Comparison of ENCODE assay signal across 8 cellular contexts in the genomic region with DNA sequence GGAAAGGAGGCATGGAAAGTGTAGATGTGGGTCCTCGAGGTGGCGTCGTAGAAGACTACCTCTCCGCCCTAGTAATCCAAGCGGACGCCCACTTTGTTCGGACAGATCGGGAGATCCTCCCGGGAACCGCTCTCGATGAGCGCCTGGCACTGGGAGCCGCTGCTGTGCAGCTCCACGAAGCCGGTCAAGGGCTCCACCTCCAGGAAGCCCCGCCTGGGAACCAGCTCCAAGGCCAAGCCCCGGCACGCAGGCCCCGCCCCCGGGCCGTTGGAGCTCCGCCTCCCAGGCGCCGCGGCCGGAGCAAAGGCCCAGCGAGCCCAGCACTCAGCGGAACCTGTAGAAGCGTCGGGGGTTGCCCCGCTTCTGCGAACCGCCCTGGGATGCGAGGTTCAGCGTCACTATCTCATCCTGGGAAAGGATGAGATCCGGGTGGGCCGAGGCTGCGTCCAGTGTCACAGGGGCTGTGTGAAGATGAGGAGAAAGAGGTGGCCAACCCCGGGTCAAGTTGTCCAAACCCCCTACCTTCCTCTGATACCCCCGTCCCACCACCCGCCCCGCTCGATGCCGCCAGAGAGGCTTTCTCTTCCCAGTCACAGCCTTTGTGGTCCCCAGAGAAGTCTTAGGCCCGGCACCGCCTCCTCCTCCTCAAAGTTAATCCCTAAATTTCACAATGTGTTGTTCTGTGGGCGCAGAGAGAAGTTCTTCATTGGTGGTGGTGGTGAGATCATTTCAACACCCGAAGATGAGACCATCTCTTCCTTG. TPM values are rescaled to one million over a fixed set of nuclear protein-coding genes. Genes with fewer than 3 reads are reported as not detected.
DNase-seq lines count a peak whose midpoint lies in the region; ATAC-seq and TF ChIP-seq lines count a peak whose summit lies in the region.

No MANE protein-coding gene starts in this region.

- CTCF ChIA-PET in activated naive CD4-positive, alpha-beta T cell treated with anti-CD3 and anti-CD28 coated beads, Interleukin-2, amount 10 ng/mL, durations not matched to agents 7 days and 5 days (lab: Charles Lee): interaction anchor here (0.7 to 7.9 kb wide), 9 partner anchors 11 to 280 kb away, joined by 3 to 180 read pairs (median 4); a partner anchor contains a TSS

- WGBS in gastroesophageal sphincter (ENCODE audit: low coverage in 1 of 2), 2 donors: 0 to 24% methylated on average over 2 to 12 of the region's 48 CpGs

- in situ Hi-C loops in SK-MEL-5 (cut with HindIII; ENCODE audit: low pct_unique_long_range_greater_than_20kb, low sequenced_read_pairs): no loop called here

- peaks cover 27% of the 10 kb centered on the region for H3K4me1 ChIP-seq in HUES6 (ENCODE audit: control insufficient read depth, insufficient read depth, low read length)
- peaks cover 0 to 40% (median 19%) of the 10 kb centered on the region in 3 donors for H3K4me1 ChIP-seq in gastroesophageal sphincter
- H3K4me1 ChIP-seq in neuron (ENCODE audit: insufficient read depth, low read length): peaks cover 9% of the 10 kb centered on the region
- H3K4me1 ChIP-seq in stomach smooth muscle (ENCODE audit: control insufficient read depth, insufficient read depth, low read length): peaks cover 33% of the 10 kb centered on the region

- peak overlapping the region; percentile 75 for H3K4me3 Mint-ChIP-seq in activated naive CD4-positive, alpha-beta T cell treated with anti-CD3 and anti-CD28 coated beads, Interleukin-2, amount 10 ng/mL, durations not matched to agents 7 days and 5 days

- peaks cover 87% of the 10 kb centered on the region for H3K27me3 ChIP-seq in HUES6 (ENCODE audit: control insufficient read depth, insufficient read depth, low read length)
- peaks cover 64% of the 10 kb centered on the region for H3K27me3 ChIP-seq in gastroesophageal sphincter
- H3K27me3 ChIP-seq in neuron (ENCODE audit: insufficient read depth, low read length): peaks cover 80% of the 10 kb centered on the region
- H3K27me3 ChIP-seq in stomach smooth muscle (ENCODE audit: control insufficient read depth in 1 of 2, insufficient read depth in 2 of 2, low read length in 2 of 2): peaks cover 45 to 48% of the 10 kb centered on the region in 2 donors

- H3K4me3 ChIP-seq in HUES6 (ENCODE audit: low read depth, low read length) (peak overlapping the region; percentile 67), gastroesophageal sphincter (peak overlapping the region in 1 of 2 donors; percentile 47), neuron (ENCODE audit: low read length) (peak overlapping the region; percentile 16), stomach smooth muscle (ENCODE audit: low read length in 2 of 2) (peak overlapping the region; percentile 66 to 74)

- no peak for TF ChIP-seq EP300 in gastroesophageal sphincter (IDR thresholded peaks at IDR 0.05)

- peaks cover 56% of the 10 kb centered on the region for H3K4me1 Mint-ChIP-seq in activated naive CD4-positive, alpha-beta T cell treated with anti-CD3 and anti-CD28 coated beads, Interleukin-2, amount 10 ng/mL, durations not matched to agents 7 days and 5 days

- no peak overlapping the region for H3K27ac Mint-ChIP-seq in activated naive CD4-positive, alpha-beta T cell treated with anti-CD3 and anti-CD28 coated beads, Interleukin-2, amount 10 ng/mL, durations not matched to agents 7 days and 5 days

- peaks cover 92% of the 10 kb centered on the region for H3K27me3 Mint-ChIP-seq in activated naive CD4-positive, alpha-beta T cell treated with anti-CD3 and anti-CD28 coated beads, Interleukin-2, amount 10 ng/mL, durations not matched to agents 7 days and 5 days

- H3K36me3 ChIP-seq in HUES6 (ENCODE audit: control insufficient read depth, insufficient read depth, low read length): no peaks in the 10 kb centered on the region
- H3K36me3 ChIP-seq in gastroesophageal sphincter: no peaks in the 10 kb centered on the region
- H3K36me3 ChIP-seq in neuron (ENCODE audit: insufficient read depth, low read length): no peaks in the 10 kb centered on the region
- H3K36me3 ChIP-seq in stomach smooth muscle (ENCODE audit: control insufficient read depth in 2 of 2, insufficient read depth in 2 of 2, low read length in 2 of 2): no peaks in the 10 kb centered on the region

- H3K9me3 ChIP-seq in HUES6 (ENCODE audit: control insufficient read depth, insufficient read depth, low read depth, low read length) (no peaks in the 10 kb centered on the region), gastroesophageal sphincter (no peaks in the 10 kb centered on the region), neuron (ENCODE audit: low read length) (no peaks in the 10 kb centered on the region), stomach smooth muscle (ENCODE audit: control insufficient read depth in 2 of 2, low read length in 2 of 2) (no peaks in the 10 kb centered on the region)

- H3K27ac ChIP-seq in 22Rv1 (peak overlapping the region; percentile 39; the same call in 1 of the 2 replicates), HUES6 (ENCODE audit: low read depth, low read length) (no peak overlapping the region), gastroesophageal sphincter (peak overlapping the region in 3 of 4 donors; percentile 69 to 86 (median 76)), stomach smooth muscle (ENCODE audit: low read length) (no peak overlapping the region)

- H2AFZ ChIP-seq in neuron (ENCODE audit: low read depth, low read length): no peak overlapping the region

- TF ChIP-seq POLR2A in gastroesophageal sphincter (IDR thresholded peaks at IDR 0.05): peak in 1 of 2 donors; percentile 17

- H3K9me3 Mint-ChIP-seq in activated naive CD4-positive, alpha-beta T cell treated with anti-CD3 and anti-CD28 coated beads, Interleukin-2, amount 10 ng/mL, durations not matched to agents 7 days and 5 days: no peaks in the 10 kb centered on the region

- peak; percentile 89 for DNase-seq in SK-MEL-5 (ENCODE audit: low read depth, low spot score)
- DNase-seq in activated naive CD4-positive, alpha-beta T cell treated with anti-CD3 and anti-CD28 coated beads, Interleukin-2, amount 10 ng/mL, durations not matched to agents 7 days and 5 days: peak; percentile 80

- no peaks in the 10 kb centered on the region for H3K36me3 Mint-ChIP-seq in activated naive CD4-positive, alpha-beta T cell treated with anti-CD3 and anti-CD28 coated beads, Interleukin-2, amount 10 ng/mL, durations not matched to agents 7 days and 5 days

- peak; percentile 80 for ATAC-seq in GM18868 (IDR thresholded peaks at IDR 0.05; ENCODE audit: unreplicated experiment)
- peak; percentile 95 for ATAC-seq in gastroesophageal sphincter

- TF ChIP-seq CTCF in 22Rv1 (IDR thresholded peaks at IDR 0.05) (peak; percentile 39), gastroesophageal sphincter (IDR thresholded peaks at IDR 0.05) (peak in 2 of 4 experiments; percentile 1 to 48)

- H3K9ac ChIP-seq in HUES6 (ENCODE audit: low read length) (peak overlapping the region; percentile 25), stomach smooth muscle (ENCODE audit: low read length in 2 of 2) (peak overlapping the region; percentile 29 to 55)

RNA-seq across cellular contexts. Expression of a gene that starts 10.8 kb away (rescaled TPM):
- total RNA-seq in SK-MEL-5 (2014; rRNA removed; shearing (Covaris generic)): not detected in 2 replicates
- not detected in 2 replicates for polyA plus RNA-seq in SK-MEL-5 (2015; cell fraction: cytosol; rRNA removed)
- not detected in 2 replicates for polyA plus RNA-seq in SK-MEL-5 (2015; cell fraction: nucleus; rRNA removed)
- total RNA-seq in gastroesophageal sphincter: not detected

RNA-seq across cellular contexts. Expression of a gene that starts 26.6 kb away (rescaled TPM):
- not detected in 2 replicates for total RNA-seq in SK-MEL-5 (2014; rRNA removed; shearing (Covaris generic))
- not detected in 2 replicates for polyA plus RNA-seq in SK-MEL-5 (2015; cell fraction: cytosol; rRNA removed)
- polyA plus RNA-seq in SK-MEL-5 (2015; cell fraction: nucleus; rRNA removed): not detected in 2 replicates
- total RNA-seq in gastroesophageal sphincter: under 1 TPM in 1 of 4 donors, not detected in 3; 0.49 TPM

RNA-seq across cellular contexts. Expression of a gene that starts 33.8 kb away (rescaled TPM):
- not detected in 2 replicates for total RNA-seq in SK-MEL-5 (2014; rRNA removed; shearing (Covaris generic))
- polyA plus RNA-seq in SK-MEL-5 (2015; cell fraction: cytosol; rRNA removed): not detected in 2 replicates
- not detected in 2 replicates for polyA plus RNA-seq in SK-MEL-5 (2015; cell fraction: nucleus; rRNA removed)
- total RNA-seq in gastroesophageal sphincter: not detected

RNA-seq across cellular contexts. Expression of a gene that starts 35.1 kb away (rescaled TPM):
- total RNA-seq in SK-MEL-5 (2014; rRNA removed; shearing (Covaris generic)): 51.5 and 51.6 TPM in 2 replicates
- 51.6 and 54.2 TPM in 2 replicates for polyA plus RNA-seq in SK-MEL-5 (2015; cell fraction: cytosol; rRNA removed)
- polyA plus RNA-seq in SK-MEL-5 (2015; cell fraction: nucleus; rRNA removed): 38.6 and 45.1 TPM in 2 replicates
- 10 to 100 TPM; 49.4 to 63.1 (median 57.5) TPM for total RNA-seq in gastroesophageal sphincter

RNA-seq across cellular contexts. Expression of a gene that starts 41.1 kb away (rescaled TPM):
- total RNA-seq in SK-MEL-5 (2014; rRNA removed; shearing (Covaris generic)): 27.9 and 32.4 TPM in 2 replicates
- polyA plus RNA-seq in SK-MEL-5 (2015; cell fraction: cytosol; rRNA removed): 18.0 and 26.4 TPM in 2 replicates
- 30.2 and 36.8 TPM in 2 replicates for polyA plus RNA-seq in SK-MEL-5 (2015; cell fraction: nucleus; rRNA removed)
- total RNA-seq in gastroesophageal sphincter: 10 to 100 TPM; 11.6 to 28.8 (median 20.0) TPM

Comparison
In these comparisons a context has a peak if more than half of its experiments do, and no peak if none do; other contexts are left out.
1. H3K27ac ChIP-seq: peak in 22Rv1 (single experiment) and gastroesophageal sphincter (3 of 4); none in HUES6 (single experiment) and stomach smooth muscle (single experiment).